ENCODE assay signal across 27 cellular contexts in the genomic region with DNA sequence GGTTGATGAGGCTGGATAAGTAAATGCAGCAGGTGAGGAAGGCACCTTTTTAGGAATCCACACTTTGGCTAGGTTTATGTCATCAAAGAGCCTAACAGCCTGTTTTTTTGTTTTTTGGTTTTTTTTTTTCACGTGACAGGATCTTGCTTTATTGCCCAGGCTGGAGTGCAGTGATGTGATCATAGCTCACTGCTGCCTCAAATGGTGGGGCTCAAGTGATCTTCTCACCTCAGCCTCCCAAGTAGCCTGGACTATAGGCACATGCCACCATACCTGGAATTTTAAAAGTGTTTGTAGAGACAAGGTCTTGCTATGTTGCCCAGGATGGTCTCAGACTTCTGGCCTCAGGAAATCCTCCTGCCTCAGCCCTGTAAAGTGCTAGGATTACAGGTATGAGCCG. TPM values are rescaled to one million over a fixed set of nuclear protein-coding genes. Genes with fewer than 3 reads are reported as not detected.
DNase-seq lines count a peak whose midpoint lies in the region; ATAC-seq, FAIRE-seq and TF ChIP-seq lines count a peak whose summit lies in the region.
"Had no signal": no experiment of that assay in that cellular context is flagged by ENCODE, and none has a peak within 500 bp of the region (broad histone marks: within the 10 kb centered on the region; RNA-seq: fewer than 3 reads in every experiment).

No MANE protein-coding gene starts in this region.

- H3K4me3 ChIP-seq in HepG2 (replicated peaks in 1 of 3; ENCODE audit: insufficient read depth in 1 of 3, low read depth in 2 of 3, low read length in 3 of 3) (no peak overlapping the region), right lobe of liver (no peak overlapping the region), HEK293 (ENCODE audit: low read depth, low read length) (no peak overlapping the region)
- H3K4me3 ChIP-seq: A549; BLaER1 treated with 17β-estradiol and CSF1 and Interleukin-3, amounts not matched to agents 10 nM and 100 nM; GM12878 had no signal

- BruUV-seq in HepG2 (replicated peaks; lab: Mats Ljungman, UMichigan): no TSS peak

- H3K4me3 Mint-ChIP-seq in WTC11: no peak overlapping the region
- H3K4me3 Mint-ChIP-seq: B cell; CD14-positive monocyte; CD4-positive, alpha-beta memory T cell; CD4-positive, CD25-positive, alpha-beta regulatory T cell; CD8-positive, alpha-beta memory T cell had no signal

- no peak overlapping the region for H3K4me2 ChIP-seq in HepG2 (ENCODE audit: low read depth, low read length)
- H3K4me2 ChIP-seq: A549; BLaER1 treated with 17β-estradiol and CSF1 and Interleukin-3, amounts not matched to agents 10 nM and 100 nM had no signal

- no peak overlapping the region for H3K27ac ChIP-seq in HepG2 (ENCODE audit: extremely low read length, insufficient read depth, low read length)
- no peak overlapping the region for H3K27ac ChIP-seq in right lobe of liver
- H3K27ac ChIP-seq in HEK293 (ENCODE audit: extremely low read depth, low read depth, low read length): no peak overlapping the region
- H3K27ac ChIP-seq: 22Rv1; A549; BLaER1 treated with 17β-estradiol and CSF1 and Interleukin-3, amounts not matched to agents 10 nM and 100 nM had no signal

- TF ChIP-seq RAD21 in HepG2 (CRISPR knock-in tag; IDR thresholded peaks at IDR 0.05): no peak

- peak; percentile 18 for FAIRE-seq in HepG2 (lab: Jason Lieb, UNC)
- FAIRE-seq: A549, GM12878, GM12892, GM18507 had no signal

- no peaks in the 10 kb centered on the region for H3K79me2 ChIP-seq in HepG2 (ENCODE audit: insufficient read depth, low read length)

- no peak overlapping the region for H3K27ac Mint-ChIP-seq in WTC11
- H3K27ac Mint-ChIP-seq: B cell; CD14-positive monocyte; CD4-positive, alpha-beta memory T cell; CD4-positive, CD25-positive, alpha-beta regulatory T cell; CD8-positive, alpha-beta memory T cell had no signal

- H3K9ac ChIP-seq in HepG2 (ENCODE audit: insufficient read depth, low read depth, low read length): no peak overlapping the region
- H3K9ac ChIP-seq: BLaER1 treated with 17β-estradiol and CSF1 and Interleukin-3, amounts not matched to agents 10 nM and 100 nM had no signal

- peaks cover 15% of the 10 kb centered on the region; the same call in 1 of the 2 replicates for H3K9me3 Mint-ChIP-seq in WTC11
- H3K9me3 Mint-ChIP-seq: CD14-positive monocyte; CD8-positive, alpha-beta memory T cell had no signal

- DNase-seq in HepG2 (ENCODE audit: low spot score) (no peak), right lobe of liver (no peak), WTC11 (ENCODE audit: low spot score) (no peak)
- DNase-seq: AML-193; CD4-positive, alpha-beta memory T cell; CD4-positive, CD25-positive, alpha-beta regulatory T cell; CD8-positive, alpha-beta memory T cell; COR-L47; DMS 273 treated with DMSO at 0.1 percent for 48 hours; DMS153; DMS53; DMS79; DND-41; EL; GDM1 had no signal

- TF ChIP-seq POLR2A in HepG2 (IDR thresholded peaks at IDR 0.05; ENCODE audit: insufficient read depth in 1 of 2, low read depth in 2 of 2, low read length in 2 of 2) (no peak), right lobe of liver (IDR thresholded peaks at IDR 0.05) (no peak)

- H3K27me3 ChIP-seq in HepG2 (ENCODE audit: control insufficient read depth in 1 of 2, insufficient read depth in 2 of 2, low read length in 2 of 2) (peaks cover 0 to 4% of the 10 kb centered on the region in 2 experiments; a peak in 2 of 5 replicates), right lobe of liver (no peaks in the 10 kb centered on the region)
- H3K27me3 ChIP-seq: BLaER1 treated with 17β-estradiol and CSF1 and Interleukin-3, amounts not matched to agents 10 nM and 100 nM had no signal

- peaks cover 14% of the 10 kb centered on the region; the same call in 1 of the 2 replicates for H3K36me3 Mint-ChIP-seq in WTC11
- H3K36me3 Mint-ChIP-seq: CD14-positive monocyte; CD4-positive, alpha-beta memory T cell; CD4-positive, CD25-positive, alpha-beta regulatory T cell; CD8-positive, alpha-beta memory T cell had no signal

- intact Hi-C loops in HepG2 (cut with micrococcal nuclease; ENCODE audit: unreplicated experiment): no loop called here
- intact Hi-C loops in right lobe of liver (cut with DNase I): no loop called here

- no peaks in the 10 kb centered on the region for H3K4me1 ChIP-seq in HepG2 (ENCODE audit: insufficient read depth, low read length)
- H3K4me1 ChIP-seq in right lobe of liver: no peaks in the 10 kb centered on the region
- H3K4me1 ChIP-seq in HEK293 (ENCODE audit: control insufficient read depth, insufficient read depth, low read length): no peaks in the 10 kb centered on the region
- H3K4me1 ChIP-seq: A549; BLaER1 treated with 17β-estradiol and CSF1 and Interleukin-3, amounts not matched to agents 10 nM and 100 nM had no signal

- no peaks in the 10 kb centered on the region for H3K9me3 ChIP-seq in HepG2 (ENCODE audit: low read length)
- no peaks in the 10 kb centered on the region for H3K9me3 ChIP-seq in right lobe of liver
- H3K9me3 ChIP-seq in HEK293 (ENCODE audit: control insufficient read depth, insufficient read depth, low read depth, low read length): no peaks in the 10 kb centered on the region
- H3K9me3 ChIP-seq: A549; BLaER1 treated with 17β-estradiol and CSF1 and Interleukin-3, amounts not matched to agents 10 nM and 100 nM had no signal

- CTCF ChIA-PET in HepG2 (lab: Yijun Ruan, JAX; ENCODE audit: low intra/inter-chr PET ratio, low total read pairs): no interaction called here
- CTCF ChIA-PET in HEK293 (lab: Yijun Ruan, JAX): no interaction called here
- CTCF ChIA-PET in WTC11 (lab: Charles Lee): interaction anchor here (1.3 kb wide), 1 partner anchor 39 kb away, joined by 3 read pairs; no protein-coding TSS in a partner anchor

- in situ Hi-C loops in HepG2 (cut with HindIII; ENCODE audit: extremely low pct_ligation_motif_present, low pct_unique_long_range_greater_than_20kb): no loop called here

- no peak overlapping the region for H2AFZ ChIP-seq in HepG2 (ENCODE audit: low read length)

- WGBS in HepG2 (ENCODE audit: low lambda C conversion rate): 22% methylated on average over 2 of the region's 2 CpGs
- WGBS in right lobe of liver (ENCODE audit: insufficient coverage, low coverage, low lambda C conversion rate, missing lambda C conversion rate): 67% methylated on average over 1 of the region's 2 CpGs

- no peaks in the 10 kb centered on the region for H3K36me3 ChIP-seq in HepG2 (replicated peaks in 1 of 2; ENCODE audit: control insufficient read depth in 1 of 2, insufficient read depth in 2 of 2, low read length in 2 of 2)
- no peaks in the 10 kb centered on the region for H3K36me3 ChIP-seq in right lobe of liver
- no peaks in the 10 kb centered on the region for H3K36me3 ChIP-seq in HEK293 (ENCODE audit: control insufficient read depth in 2 of 2, insufficient read depth in 1 of 2, low read length in 2 of 2)
- H3K36me3 ChIP-seq: BLaER1 treated with 17β-estradiol and CSF1 and Interleukin-3, amounts not matched to agents 10 nM and 100 nM had no signal

- H4K20me1 ChIP-seq in HepG2 (ENCODE audit: insufficient read depth, low read length): no peaks in the 10 kb centered on the region
- H4K20me1 ChIP-seq: BLaER1 treated with 17β-estradiol and CSF1 and Interleukin-3, amounts not matched to agents 10 nM and 100 nM had no signal

- H3K27me3 Mint-ChIP-seq in WTC11 (ENCODE audit: low read depth): no peaks in the 10 kb centered on the region

- ATAC-seq in HepG2: no peak; the same call in 2 of the 3 replicates
- no peak for ATAC-seq in right lobe of liver
- ATAC-seq in WTC11: no peak
- ATAC-seq in HG02642 (IDR thresholded peaks at IDR 0.05; ENCODE audit: poor library complexity, unreplicated experiment): no peak
- ATAC-seq in HG03159 (IDR thresholded peaks at IDR 0.05; ENCODE audit: unreplicated experiment): no peak
- ATAC-seq: A549, GM12878 had no signal

- no peak for TF ChIP-seq CTCF in HepG2 (CRISPR knock-in tag; IDR thresholded peaks at IDR 0.05)
- TF ChIP-seq CTCF in right lobe of liver (IDR thresholded peaks at IDR 0.05): no peak
- TF ChIP-seq CTCF in HEK293 (tag by site-specific recombination; IDR thresholded peaks at IDR 0.05): 0 out of 2 replicates have a peak, but pooled peaks have one; percentile 7
- no peak for TF ChIP-seq CTCF in WTC11 (IDR thresholded peaks at IDR 0.05)

- POLR2A ChIA-PET in HepG2 (lab: Yijun Ruan, JAX): no interaction called here
- POLR2A ChIA-PET in HEK293 (lab: Yijun Ruan, JAX): no interaction called here
- POLR2A ChIA-PET in WTC11 (lab: Charles Lee): no interaction called here

- peaks cover 29% of the 10 kb centered on the region for H3K4me1 Mint-ChIP-seq in WTC11
- H3K4me1 Mint-ChIP-seq: B cell; CD14-positive monocyte; CD4-positive, alpha-beta memory T cell; CD4-positive, CD25-positive, alpha-beta regulatory T cell; CD8-positive, alpha-beta memory T cell had no signal

- TF ChIP-seq EP300 in HepG2 (IDR thresholded peaks at IDR 0.05; ENCODE audit: low read depth in 2 of 2, low read length in 2 of 2): no peak
- TF ChIP-seq EP300 in HepG2 (CRISPR knock-in tag; IDR thresholded peaks at IDR 0.05; ENCODE audit: borderline replicate concordance): no peak

TF ChIP-seq in HEK293, 187 proteins besides CTCF, POLR2A, EP300 and RAD21 (continues in another document):
- no peak for TF ChIP-seq YY2 (tag by site-specific recombination; IDR thresholded peaks at IDR 0.05)

RNA-seq across cellular contexts. Expression of gene ZNF334, which starts 36.1 kb away (rescaled TPM):
- total RNA-seq in HepG2 (2016; rRNA removed; fragmentation: Illumina TruSeq; extraction: Trizol): 4.8 and 5.3 TPM in 2 replicates
- total RNA-seq in HepG2 (2016; cell fraction: cytosol; rRNA removed; fragmentation: Illumina TruSeq; extraction: Trizol; ENCODE audit: low read depth): 0.88 and 1.0 TPM in 2 replicates
- total RNA-seq in HepG2 (2016; cell fraction: insoluble cytoplasmic fraction; rRNA removed; fragmentation: Illumina TruSeq; extraction: Trizol): 4.7 and 5.1 TPM in 2 replicates
- total RNA-seq in HepG2 (2016; cell fraction: membrane; rRNA removed; fragmentation: Illumina TruSeq; extraction: Trizol): 1.7 and 2.4 TPM in 2 replicates
- 11.4 and 12.3 TPM in 2 replicates for total RNA-seq in HepG2 (2016; cell fraction: nucleus; rRNA removed; fragmentation: Illumina TruSeq; extraction: Trizol)
- polyA plus RNA-seq in HepG2 (2011; rRNA removed): 6.9 and 7.8 TPM in 2 replicates
- 1.3 and 1.9 TPM in 2 replicates for polyA plus RNA-seq in HepG2 (2011; cell fraction: cytosol; rRNA removed)
- polyA plus RNA-seq in HepG2 (2011; cell fraction: nucleus; rRNA removed): 15.7 and 19.6 TPM in 2 replicates
- polyA plus RNA-seq in HepG2 (2012): 3.0 and 4.6 TPM in 2 replicates
- polyA plus RNA-seq in HepG2 (2016; cell fraction: cytosol; fragmentation: Illumina TruSeq; extraction: Trizol; ENCODE audit: low read depth): 0.20 and 0.32 TPM in 2 replicates
- 4.3 and 4.8 TPM in 2 replicates for polyA plus RNA-seq in HepG2 (2016; cell fraction: insoluble cytoplasmic fraction; fragmentation: Illumina TruSeq; extraction: Trizol; ENCODE audit: low read depth)
- 0.69 and 0.77 TPM in 2 replicates for polyA plus RNA-seq in HepG2 (2016; cell fraction: membrane; fragmentation: Illumina TruSeq; extraction: Trizol; ENCODE audit: low read depth)
- 31.6 and 32.6 TPM in 2 replicates for polyA plus RNA-seq in HepG2 (2016; cell fraction: nucleus; fragmentation: Illumina TruSeq; extraction: Trizol; ENCODE audit: insufficient read depth, low read depth)
- polyA minus RNA-seq in HepG2 (2011; rRNA and poly(A)+ RNA removed; ENCODE audit: low replicate concordance): 2.8 TPM in 1 of 2 replicates, not detected in the other
- polyA minus RNA-seq in HepG2 (2011; cell fraction: cytosol; rRNA and poly(A)+ RNA removed): 1.7 and 1.8 TPM in 2 replicates
- polyA minus RNA-seq in HepG2 (2011; cell fraction: nucleus; rRNA and poly(A)+ RNA removed): 22.5 and 32.0 TPM in 2 replicates
- total RNA-seq in right lobe of liver: 1 to 10 TPM in 3 of 6 experiments, under 1 TPM in 3; 0.55 to 2.8 (median 1.3) TPM
- 18.7 to 20.1 TPM (median 19.2 TPM) in 3 replicates for total RNA-seq in WTC11 (2021)
- total RNA-seq: G401 had no signal
- polyA plus RNA-seq: A549; CD14-positive monocyte; CD4-positive, alpha-beta memory T cell; CD8-positive, alpha-beta memory T cell had no signal

Comparison
In these comparisons a context has a peak if more than half of its experiments do, and no peak if none do; other contexts are left out.
1. Of the 63 proteins assayed by ChIP-seq in both HepG2 and HEK293: peak only in HepG2: ZNF121; only in HEK293: CTCF; in both: none; in neither: 61.